In the genomic region with DNA sequence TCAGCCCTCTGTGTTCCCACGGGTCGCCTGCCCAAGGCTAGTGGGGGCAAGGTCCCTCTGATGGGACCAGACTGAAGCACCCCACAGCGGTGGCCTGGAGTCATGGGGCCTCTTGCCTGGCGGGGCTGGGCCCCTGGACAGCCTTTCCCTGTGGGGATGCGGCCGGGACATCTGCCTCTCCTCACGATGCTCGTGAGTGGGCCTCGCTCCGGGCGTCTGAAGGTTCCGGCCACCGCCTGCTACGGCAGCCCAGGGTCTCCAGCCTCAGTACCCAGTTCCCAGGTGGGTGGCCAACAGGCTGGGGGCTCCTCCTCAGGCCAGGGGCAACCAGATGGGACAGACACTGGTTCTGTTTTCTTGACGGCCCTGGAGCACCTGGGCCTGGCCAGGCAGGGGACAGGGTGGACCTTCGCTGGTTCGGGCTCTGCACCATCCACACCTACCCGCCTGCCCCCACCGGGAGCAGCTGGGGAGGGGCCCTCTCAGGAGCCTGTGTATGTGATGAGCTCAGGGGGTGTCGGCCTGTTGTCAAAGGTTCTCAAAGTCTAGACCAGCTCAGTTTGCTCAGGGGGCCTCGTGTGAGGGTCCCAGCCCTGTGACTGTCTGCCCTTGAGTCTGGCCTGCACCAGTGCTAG, we compare ENCODE assay signal across 34 cellular contexts. TPM values are rescaled to one million over a fixed set of nuclear protein-coding genes. Genes with fewer than 3 reads are reported as not detected.
"Had no signal": no experiment of that assay in that cellular context is flagged by ENCODE, and none has a peak within 500 bp of the region (broad histone marks: within the 10 kb centered on the region; RNA-seq: fewer than 3 reads in every experiment).

No MANE protein-coding gene starts in this region.

- H3K36me3 Mint-ChIP-seq: activated naive CD4-positive, alpha-beta T cell treated with anti-CD3 and anti-CD28 coated beads, Interleukin-2, amount 50 U/mL, for 24 hours had no signal

- H3K4me3 Mint-ChIP-seq: activated CD4-positive, alpha-beta T cell treated with anti-CD3 and anti-CD28 coated beads, Interleukin-2, amount 10 ng/mL, durations not matched to agents 24 days and 14 days; activated CD8-positive, alpha-beta T cell treated with anti-CD3 and anti-CD28 coated beads for 36 hours; activated naive CD4-positive, alpha-beta T cell treated with anti-CD3 and anti-CD28 coated beads, Interleukin-2, amount 50 U/mL, for 24 hours; activated T-cell treated with anti-CD3 and anti-CD28 coated beads, Interleukin-2, amount 50 U/mL, for 72 hours; activated T-helper 17 cell treated with anti-CD3 and anti-CD28 coated beads, Interleukin-2, amount 50 U/mL, for 72 hours; T-helper 2 cell treated with Interferon-gamma antibody and Interleukin-4, amounts not matched to agents 5 μg/mL and 100 μg/mL, for 36 hours had no signal

- H3K36me3 ChIP-seq: adrenal gland, breast epithelium, SJCRH30 had no signal

- DNase-seq: activated CD4-positive, alpha-beta T cell treated with anti-CD3 and anti-CD28 coated beads, Interleukin-2, amount 10 ng/mL, durations not matched to agents 24 days and 14 days; activated CD4-positive, alpha-beta T cell treated with anti-CD3 and anti-CD28 coated beads, Interleukin-2, amount 50 U/mL, for 4 hours; activated CD8-positive, alpha-beta T cell treated with anti-CD3 and anti-CD28 coated beads for 36 hours; activated effector memory CD4-positive, alpha-beta T cell treated with anti-CD3 and anti-CD28 coated beads, Interleukin-2, amount 50 U/mL, for 16 hours; activated naive CD4-positive, alpha-beta T cell; activated T-cell treated with anti-CD3 and anti-CD28 coated beads, Interleukin-2, amount 50 U/mL, for 1 hour; activated T-cell treated with anti-CD3 and anti-CD28 coated beads, Interleukin-2, amount 50 U/mL, for 72 hours; adrenal gland; body of pancreas; caudate nucleus; MM.1S; MV-4-11; NCI-H1092; NCI-H1436 treated with DMSO at 0.1 percent for 48 hours; NCI-H1694 treated with DMSO at 0.1 percent for 48 hours; NCI-H2029; NCI-H345; NCI-H524 treated with DMSO at 0.1 percent for 48 hours; NCI-H748 treated with DMSO at 0.1 percent for 48 hours; NK-92 treated with Interleukin-12 subunit alpha and Interleukin-12 subunit beta, amount 100 ng/mL, for 24 hours; PC-9; Right ventricle myocardium superior; SJCRH30 had no signal

- H3K4me1 Mint-ChIP-seq: activated CD4-positive, alpha-beta T cell treated with anti-CD3 and anti-CD28 coated beads, Interleukin-2, amount 10 ng/mL, durations not matched to agents 24 days and 14 days; activated naive CD4-positive, alpha-beta T cell treated with anti-CD3 and anti-CD28 coated beads, Interleukin-2, amount 50 U/mL, for 24 hours; activated T-helper 17 cell treated with anti-CD3 and anti-CD28 coated beads, Interleukin-2, amount 50 U/mL, for 72 hours had no signal

- H3K9ac ChIP-seq: KMS-11 had no signal

- ATAC-seq: activated CD8-positive, alpha-beta T cell treated with anti-CD3 and anti-CD28 coated beads for 36 hours; activated T-helper 17 cell treated with anti-CD3 and anti-CD28 coated beads, Interleukin-2, amount 50 U/mL, for 72 hours; body of pancreas had no signal

- H3K27me3 ChIP-seq: body of pancreas, SJCRH30 had no signal

- H3K4me3 ChIP-seq: adrenal gland, body of pancreas, breast epithelium, PC-9, SJCRH30, SK-N-MC had no signal

- H3K9me3 ChIP-seq: adrenal gland, body of pancreas, breast epithelium, SJCRH30 had no signal

- H3K4me1 ChIP-seq: adrenal gland, body of pancreas, breast epithelium had no signal

- H3K4me2 ChIP-seq: KMS-11, PC-9 had no signal

- H3K27ac ChIP-seq: adrenal gland, body of pancreas, breast epithelium, KMS-11, PC-9, RWPE1, SJCRH30, SK-N-MC had no signal

- H3K9me3 Mint-ChIP-seq: activated CD4-positive, alpha-beta T cell treated with anti-CD3 and anti-CD28 coated beads, Interleukin-2, amount 10 ng/mL, durations not matched to agents 24 days and 14 days; activated CD8-positive, alpha-beta T cell treated with anti-CD3 and anti-CD28 coated beads for 36 hours; activated naive CD4-positive, alpha-beta T cell treated with anti-CD3 and anti-CD28 coated beads, Interleukin-2, amount 50 U/mL, for 24 hours; activated T-cell treated with anti-CD3 and anti-CD28 coated beads, Interleukin-2, amount 50 U/mL, for 72 hours; activated T-helper 17 cell treated with anti-CD3 and anti-CD28 coated beads, Interleukin-2, amount 50 U/mL, for 72 hours; T-helper 2 cell treated with Interferon-gamma antibody and Interleukin-4, amounts not matched to agents 5 μg/mL and 100 μg/mL, for 36 hours had no signal

- H3K27ac Mint-ChIP-seq: activated CD4-positive, alpha-beta T cell treated with anti-CD3 and anti-CD28 coated beads, Interleukin-2, amount 10 ng/mL, durations not matched to agents 24 days and 14 days; activated CD8-positive, alpha-beta T cell treated with anti-CD3 and anti-CD28 coated beads for 36 hours; activated naive CD4-positive, alpha-beta T cell treated with anti-CD3 and anti-CD28 coated beads, Interleukin-2, amount 50 U/mL, for 24 hours; activated T-cell treated with anti-CD3 and anti-CD28 coated beads, Interleukin-2, amount 50 U/mL, for 72 hours; activated T-helper 17 cell treated with anti-CD3 and anti-CD28 coated beads, Interleukin-2, amount 50 U/mL, for 72 hours; T-helper 2 cell treated with Interferon-gamma antibody and Interleukin-4, amounts not matched to agents 5 μg/mL and 100 μg/mL, for 36 hours had no signal

RNA-seq across cellular contexts. Expression of a gene that starts 32.4 kb away (rescaled TPM):
- total RNA-seq: activated CD4-positive, alpha-beta T cell treated with anti-CD3 and anti-CD28 coated beads, Interleukin-2, amount 10 ng/mL, durations not matched to agents 24 days and 14 days; activated CD8-positive, alpha-beta memory T cell treated with anti-CD3 and anti-CD28 coated beads for 36 hours; activated CD8-positive, alpha-beta T cell treated with anti-CD3 and anti-CD28 coated beads for 36 hours; activated T-cell treated with anti-CD3 and anti-CD28 coated beads, Interleukin-2, amount 50 U/mL, for 72 hours; activated T-helper 17 cell treated with anti-CD3 and anti-CD28 coated beads, Interleukin-2, amount 50 U/mL, for 72 hours; astrocyte; T-helper 1 cell treated with Interleukin-12 subunit alpha and Interleukin-12 subunit beta and Interleukin-4 antibody, amounts not matched to agents 30 ng/mL and 1 ng/mL, for 36 hours had no signal

RNA-seq across cellular contexts. Expression of a gene that starts 53.7 kb away (rescaled TPM):
- total RNA-seq: activated CD4-positive, alpha-beta T cell treated with anti-CD3 and anti-CD28 coated beads, Interleukin-2, amount 10 ng/mL, durations not matched to agents 24 days and 14 days; activated CD8-positive, alpha-beta memory T cell treated with anti-CD3 and anti-CD28 coated beads for 36 hours; activated CD8-positive, alpha-beta T cell treated with anti-CD3 and anti-CD28 coated beads for 36 hours; activated T-helper 17 cell treated with anti-CD3 and anti-CD28 coated beads, Interleukin-2, amount 50 U/mL, for 72 hours; NCI-H460; T-helper 1 cell treated with Interleukin-12 subunit alpha and Interleukin-12 subunit beta and Interleukin-4 antibody, amounts not matched to agents 30 ng/mL and 1 ng/mL, for 36 hours had no signal
